ENCODE assay signal across 8 cellular contexts in the genomic region with DNA sequence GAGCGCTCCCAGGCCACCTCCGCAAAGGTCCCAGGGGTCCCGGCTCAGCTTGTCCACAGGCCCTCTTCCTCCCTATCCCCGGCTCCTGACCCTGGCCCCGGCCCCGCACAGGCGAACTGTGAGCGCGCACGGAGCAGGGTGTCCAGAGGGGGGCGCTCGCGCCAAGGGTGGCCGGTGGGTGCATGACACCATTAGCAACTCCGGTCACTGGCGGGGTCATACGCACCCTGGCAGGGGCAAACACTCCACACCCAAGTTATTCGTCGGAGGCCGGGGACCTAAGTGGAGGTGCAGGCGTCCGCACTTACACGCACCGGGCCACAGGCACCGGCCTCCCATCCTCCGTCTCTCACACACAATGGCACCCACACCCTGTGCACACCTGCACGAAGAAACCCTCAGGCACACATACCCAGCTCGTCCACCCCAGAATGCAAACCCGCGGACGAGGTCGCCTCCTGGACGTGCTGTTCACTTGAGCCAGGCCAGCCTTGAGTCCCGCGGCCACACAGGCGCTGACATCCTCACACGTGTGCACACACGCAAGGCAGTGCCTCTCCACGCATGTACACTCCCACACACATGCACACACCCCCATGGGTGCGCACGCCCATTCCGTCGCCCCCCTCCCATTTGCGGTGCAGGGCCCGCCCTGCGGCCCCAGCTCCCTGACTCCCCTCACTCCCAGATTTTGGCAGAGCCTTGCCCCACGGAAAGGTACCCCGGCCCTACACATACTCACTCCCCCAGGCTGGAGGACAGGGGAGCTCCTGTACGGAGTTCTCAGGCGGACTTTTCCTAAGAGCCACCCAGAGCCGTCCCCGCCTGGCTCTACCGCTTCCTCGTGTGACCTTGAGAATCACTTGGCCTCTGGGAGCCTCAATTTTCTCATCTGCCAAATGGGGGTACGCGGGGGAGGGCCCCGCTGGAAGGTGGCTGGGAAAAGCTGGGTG. TPM values are rescaled to one million over a fixed set of nuclear protein-coding genes. Genes with fewer than 3 reads are reported as not detected.
A peak's percentile ranks its signal among the peaks of the same experiment; 100 is the strongest.
DNase-seq lines count a peak whose midpoint lies in the region; ATAC-seq, FAIRE-seq and TF ChIP-seq lines count a peak whose summit lies in the region.

Gene RASGRP2, minus strand, starts transcription at position 552 of the 953 bp plus-strand sequence. CDS start 1,276 bp downstream, outside the sequence.

- H3K4me1 ChIP-seq in CD8-positive, alpha-beta memory T cell (ENCODE audit: insufficient read depth, low read length) = peaks cover 31% of the 10 kb centered on the region

- H3K9me3 ChIP-seq in CD8-positive, alpha-beta memory T cell (ENCODE audit: low read length) = no peaks in the 10 kb centered on the region

- CTCF ChIA-PET in CD8-positive, alpha-beta memory T cell (lab: Charles Lee) = interaction anchor here (0.5 to 18.5 kb wide), 23 partner anchors 8 to 427 kb away, joined by 3 to 441 read pairs (median 3); partner anchors contain the start of genes CDC42BPG, MEN1, NRXN2 and PYGM

- ATAC-seq in left colon (peak; percentile 46), HG03097 (IDR thresholded peaks at IDR 0.05; ENCODE audit: low FRiP score, unreplicated experiment) (no peak)

- DNase-seq in CD8-positive, alpha-beta memory T cell = peak; percentile 81 to 93 (median 87)
- DNase-seq in HuH-7.5 (ENCODE audit: low spot score) = peak; percentile 88
- no peak for DNase-seq in bronchial epithelial cell (ENCODE audit: low read depth)
- peak; percentile 66 to 85 for DNase-seq in left colon
- peak; percentile 66 for DNase-seq in stimulated activated CD4-positive, alpha-beta T cell treated with anti-CD3 and anti-CD28 coated beads, Interleukin-2, amount 100 ng/mL, for 4 hours (ENCODE audit: low read depth)
- DNase-seq in NCI-H2107 treated with DMSO at 0.1 percent for 48 hours (lab: John Stamatoyannopoulos, UW; ENCODE audit: unreplicated experiment) = no peak

- no peaks in the 10 kb centered on the region for H3K9me3 Mint-ChIP-seq in CD8-positive, alpha-beta memory T cell

- peak within 1 kb of the TSS; percentile 95 to 99 (median 97) for H3K4me3 Mint-ChIP-seq in CD8-positive, alpha-beta memory T cell

- H3K4me1 Mint-ChIP-seq in CD8-positive, alpha-beta memory T cell = peaks cover 31 to 65% (median 36%) of the 10 kb centered on the region in 3 donors

- no peak for FAIRE-seq in bronchial epithelial cell (lab: Jason Lieb, UNC)

- peak within 1 kb of the TSS; percentile 95 for H3K27ac ChIP-seq in CD8-positive, alpha-beta memory T cell (ENCODE audit: low read depth, low read length)

- peaks cover 14% of the 10 kb centered on the region for H3K36me3 ChIP-seq in CD8-positive, alpha-beta memory T cell (ENCODE audit: insufficient read depth, low read length)
- H3K36me3 ChIP-seq in bronchial epithelial cell (ENCODE audit: control insufficient read depth, insufficient read depth, low read length) = no peaks in the 10 kb centered on the region

- H3K36me3 Mint-ChIP-seq in CD8-positive, alpha-beta memory T cell = peaks cover 6 to 41% (median 10%) of the 10 kb centered on the region in 3 donors

- H3K27me3 ChIP-seq in CD8-positive, alpha-beta memory T cell (ENCODE audit: insufficient read depth, low read length, poor library complexity, severe bottlenecking) = no peaks in the 10 kb centered on the region
- peaks cover 43% of the 10 kb centered on the region for H3K27me3 ChIP-seq in bronchial epithelial cell (ENCODE audit: control insufficient read depth, insufficient read depth, low read length)

- intact Hi-C loops in left colon (cut with DNase I, micrococcal nuclease) = no loop called here

- TF ChIP-seq CTCF in WI38 (IDR thresholded peaks at IDR 0.05; ENCODE audit: low read depth, low read length) = peak; percentile 44
- TF ChIP-seq CTCF in bronchial epithelial cell (IDR thresholded peaks at IDR 0.05; ENCODE audit: insufficient read depth, low read length, severe bottlenecking) = peak; percentile 75

- POLR2A ChIA-PET in CD8-positive, alpha-beta memory T cell (lab: Charles Lee) = interaction anchor here (0.5 to 8.0 kb wide), 16 partner anchors 13 to 1877 kb away, joined by 3 to 220 read pairs (median 3); partner anchors contain the start of genes CDC42BPG, MAP4K2, PYGM and SF1

- H3K27ac Mint-ChIP-seq in CD8-positive, alpha-beta memory T cell = peak within 1 kb of the TSS; percentile 94 to 100 (median 99)

- H3K27me3 Mint-ChIP-seq in CD8-positive, alpha-beta memory T cell = peaks cover 0 to 7% of the 10 kb centered on the region in 2 donors

- peak within 1 kb of the TSS; percentile 87 for H3K4me3 ChIP-seq in CD8-positive, alpha-beta memory T cell (ENCODE audit: low read length)
- H3K4me3 ChIP-seq in WI38 (ENCODE audit: low read depth, low read length) (no peak within 1 kb of the TSS), bronchial epithelial cell (ENCODE audit: low read depth, low read length) (no peak within 1 kb of the TSS)

RNA-seq across cellular contexts. Expression of gene RASGRP2, which starts in this region (rescaled TPM):
- total RNA-seq in CD8-positive, alpha-beta memory T cell = 10 to 100 TPM; 30.2 to 33.5 TPM
- 145 TPM for polyA plus RNA-seq in CD8-positive, alpha-beta memory T cell
- total RNA-seq in bronchial epithelial cell (not detected in 2 replicates), left colon (1 to 10 TPM; 2.0 to 7.7 TPM)

Comparison
In these comparisons a context has a peak if more than half of its experiments do, and no peak if none do; other contexts are left out.
1. DNase-seq: peak in CD8-positive, alpha-beta memory T cell (5 of 5), HuH-7.5 (single experiment), left colon (2 of 2) and stimulated activated CD4-positive, alpha-beta T cell treated with anti-CD3 and anti-CD28 coated beads, Interleukin-2, amount 100 ng/mL, for 4 hours (single experiment); none in bronchial epithelial cell (single experiment) and NCI-H2107 treated with DMSO at 0.1 percent for 48 hours (single experiment).